In genomic region chr1:53583021-53583902, GRCh38 we compare ENCODE assay signal across 16 cellular contexts.
DNase-seq lines count a peak whose midpoint lies in the region; TF ChIP-seq lines count a peak whose summit lies in the region.
"Had no signal": no experiment of that assay in that cellular context is flagged by ENCODE, and none has a peak within 500 bp of the region (broad histone marks: within the 10 kb centered on the region; RNA-seq: fewer than 3 reads in every experiment).

No MANE protein-coding gene starts in this region.

- H3K4me3 ChIP-seq in SK-N-MC (peak overlapping the region; percentile 50), foreskin fibroblast (ENCODE audit: low read depth in 1 of 2, low read length in 2 of 2) (no peak overlapping the region), spleen (no peak overlapping the region)

- DNase-seq in activated effector memory CD4-positive, alpha-beta T cell treated with anti-CD3 and anti-CD28 coated beads, Interleukin-2, amount 50 U/mL, for 16 hours, result peak; percentile 36
- DNase-seq in activated effector memory CD4-positive, alpha-beta T cell treated with Interleukin-2 at 50 U/mL for 16 hours, result no peak
- DNase-seq in SK-N-MC (ENCODE audit: low read depth, low spot score) (peak; percentile 48), foreskin fibroblast (peak; percentile 87 to 94), spleen (peak; percentile 37), MCF 10A (ENCODE audit: unreplicated experiment) (no peak), NOMO-1 treated with dmso at 0.1 percent for 144 hours (lab: John Stamatoyannopoulos, UW; ENCODE audit: unreplicated experiment) (no peak), NCI-H510A (lab: John Stamatoyannopoulos, UW) (no peak)
- DNase-seq: effector CD8-positive, alpha-beta T cell; Karpas-422; NCI-H1436; NCI-H226; SHP77 had no signal

- peaks cover 22% of the 10 kb centered on the region for H3K27me3 Mint-ChIP-seq in MCF 10A (ENCODE audit: insufficient read depth, unreplicated experiment)

- WGBS in spleen, 5 donors, result 86 to 93% (median 90%) methylated on average over 11 to 13 of the region's 13 CpGs

- H3K27ac ChIP-seq in SK-N-MC (no peak overlapping the region), spleen (no peak overlapping the region)

- POLR2A ChIA-PET in MCF 10A (lab: Yijun Ruan, JAX), result no interaction called here

- intact Hi-C loops in spleen (cut with DNase I; ENCODE audit: low total_unique reads) (no loop called here), MCF 10A (cut with micrococcal nuclease) (no loop called here)

- H3K4me1 ChIP-seq in spleen, result peaks cover 0 to 39% (median 5%) of the 10 kb centered on the region in 6 donors
- H3K4me1 ChIP-seq: Caco-2 had no signal

- no peak for TF ChIP-seq POLR2A in spleen (IDR thresholded peaks at IDR 0.05)

- H3K36me3 Mint-ChIP-seq in MCF 10A (ENCODE audit: insufficient read depth, unreplicated experiment), result no peaks in the 10 kb centered on the region
- H3K36me3 Mint-ChIP-seq: activated naive CD4-positive, alpha-beta T cell treated with anti-CD3 and anti-CD28 coated beads, Interleukin-2, amount 50 U/mL, for 72 hours had no signal

- H3K4me3 Mint-ChIP-seq in MCF 10A (ENCODE audit: unreplicated experiment), result no peak overlapping the region
- H3K4me3 Mint-ChIP-seq: neural crest cell had no signal

- no peak overlapping the region for H3K9ac ChIP-seq in SK-N-MC (ENCODE audit: insufficient read length)

- no peaks in the 10 kb centered on the region for H3K36me3 ChIP-seq in SK-N-MC (ENCODE audit: insufficient read depth, low read length)
- H3K36me3 ChIP-seq in spleen, result no peaks in the 10 kb centered on the region

- H3K9me3 ChIP-seq in SK-N-MC (ENCODE audit: low read depth, low read length), result no peaks in the 10 kb centered on the region
- no peaks in the 10 kb centered on the region for H3K9me3 ChIP-seq in spleen
- H3K9me3 ChIP-seq: Caco-2 had no signal

- no peaks in the 10 kb centered on the region for H3K27me3 ChIP-seq in spleen (replicated peaks in 1 of 7)

- CTCF ChIA-PET in MCF 10A (lab: Yijun Ruan, JAX), result no interaction called here

- H3K27ac Mint-ChIP-seq in MCF 10A (ENCODE audit: low read depth, unreplicated experiment), result no peak overlapping the region
- H3K27ac Mint-ChIP-seq: activated naive CD4-positive, alpha-beta T cell treated with anti-CD3 and anti-CD28 coated beads, Interleukin-2, amount 50 U/mL, for 72 hours had no signal

- no peaks in the 10 kb centered on the region for H3K9me3 Mint-ChIP-seq in MCF 10A (ENCODE audit: unreplicated experiment)
- H3K9me3 Mint-ChIP-seq: activated naive CD4-positive, alpha-beta T cell treated with anti-CD3 and anti-CD28 coated beads, Interleukin-2, amount 50 U/mL, for 72 hours; neural crest cell had no signal

- no TSS peak for BruUV-seq in MCF 10A (replicated peaks; lab: Mats Ljungman, UMichigan)

- no peak for TF ChIP-seq CTCF in foreskin fibroblast (IDR thresholded peaks at IDR 0.05; ENCODE audit: low read depth, low read length)
- TF ChIP-seq CTCF in spleen (IDR thresholded peaks at IDR 0.05 in 8 of 11, conservative IDR thresholded peaks at IDR 0.05 in 3 of 11), result no peak
- no peak for TF ChIP-seq CTCF in MCF 10A (IDR thresholded peaks at IDR 0.05; ENCODE audit: unreplicated experiment)

- no peaks in the 10 kb centered on the region for H3K4me1 Mint-ChIP-seq in MCF 10A (ENCODE audit: insufficient read depth, unreplicated experiment)

Comparison
In these comparisons a context has a peak if more than half of its experiments do, and no peak if none do; other contexts are left out.
1. DNase-seq: peak in activated effector memory CD4-positive, alpha-beta T cell treated with anti-CD3 and anti-CD28 coated beads, Interleukin-2, amount 50 U/mL, for 16 hours (single experiment), SK-N-MC (single experiment), foreskin fibroblast (2 of 2) and spleen (single experiment); none in activated effector memory CD4-positive, alpha-beta T cell treated with Interleukin-2 at 50 U/mL for 16 hours (single experiment), MCF 10A (single experiment), NOMO-1 treated with dmso at 0.1 percent for 144 hours (single experiment) and NCI-H510A (single experiment).